8 cellular contexts compared by ENCODE assay signal in genomic region chr21:33894736-33895288, GRCh38. TPM values are rescaled to one million over a fixed set of nuclear protein-coding genes. Genes with fewer than 3 reads are reported as not detected.
DNase-seq lines count a peak whose midpoint lies in the region; ATAC-seq and TF ChIP-seq lines count a peak whose summit lies in the region.

No MANE protein-coding gene starts in this region.

- peak overlapping the region; percentile 22; the same call in 1 of the 2 replicates for H3K4me3 ChIP-seq in LNCaP clone FGC (ENCODE audit: low read depth, low read length)
- no peak overlapping the region for H3K4me3 ChIP-seq in SJSA1
- H3K4me3 ChIP-seq in ovary = peak overlapping the region; percentile 21
- H3K4me3 ChIP-seq in testis = no peak overlapping the region

- intact Hi-C loops in head of caudate nucleus (cut with DNase I) (no loop called here), ovary (cut with DNase I) (loop anchor here (5.0 to 10.0 kb wide), 2 partner anchors 250 to 253 kb away; partner anchors contain the start of genes CRYZL1 (in 4 of the 4) and ITSN1 (in 4 of the 4)), testis (cut with DNase I; ENCODE audit: low total_unique reads) (loop anchor here (5.0 kb wide), 1 partner anchor 253 kb away; the partner anchor contains the start of genes CRYZL1 and ITSN1)

- H3K27ac ChIP-seq in SJSA1 = no peak overlapping the region
- H3K27ac ChIP-seq in ovary = no peak overlapping the region
- peak overlapping the region in 1 of 2 donors; percentile 1 for H3K27ac ChIP-seq in testis

- peaks cover 35% of the 10 kb centered on the region for H3K4me1 ChIP-seq in SJSA1 (replicated peaks)
- peaks cover 5% of the 10 kb centered on the region for H3K4me1 ChIP-seq in ovary (ENCODE audit: insufficient read depth)
- H3K4me1 ChIP-seq in testis = peaks cover 15% of the 10 kb centered on the region

- TF ChIP-seq CTCF in LNCaP clone FGC (IDR thresholded peaks at IDR 0.05; ENCODE audit: control insufficient read depth, extremely low read depth, insufficient read depth) (peak; percentile 94), ovary (IDR thresholded peaks at IDR 0.05) (peak; percentile 38 to 55 (median 53)), testis (IDR thresholded peaks at IDR 0.05) (peak; percentile 61 to 72 (median 67))

- H3K27me3 ChIP-seq in SJSA1 (replicated peaks) = no peaks in the 10 kb centered on the region
- no peaks in the 10 kb centered on the region for H3K27me3 ChIP-seq in ovary
- H3K27me3 ChIP-seq in testis = no peaks in the 10 kb centered on the region

- no peaks in the 10 kb centered on the region for H3K9me3 ChIP-seq in SJSA1 (replicated peaks)
- H3K9me3 ChIP-seq in ovary = no peaks in the 10 kb centered on the region
- no peaks in the 10 kb centered on the region for H3K9me3 ChIP-seq in testis

- no peak for ATAC-seq in GM21360 (IDR thresholded peaks at IDR 0.05; ENCODE audit: unreplicated experiment)

- no peak for TF ChIP-seq EP300 in ovary (IDR thresholded peaks at IDR 0.05)

- H3K36me3 ChIP-seq in SJSA1 (no peaks in the 10 kb centered on the region), ovary (no peaks in the 10 kb centered on the region), testis (ENCODE audit: low read depth, missing control alignments) (no peaks in the 10 kb centered on the region)

- DNase-seq in EH (ENCODE audit: low read depth) (peak; percentile 89), LNCaP clone FGC (ENCODE audit: low read depth) (peak; percentile 47), SJSA1 (ENCODE audit: low read depth in 1 of 2, low spot score in 2 of 2) (peak; percentile 77 to 88), head of caudate nucleus (peak; percentile 65 to 95 (median 84)), ovary (peak; percentile 68 to 81 (median 77)), testis (peak; percentile 89)
- DNase-seq in activated naive CD4-positive, alpha-beta T cell treated with anti-CD3 and anti-CD28 coated beads, Interleukin-2, amount 50 U/mL, for 16 hours = peak; percentile 82

- 1% methylated on average over 20 of the region's 20 CpGs for WGBS in ovary, 3 donors
- WGBS in testis, 2 donors = 0 to 1% methylated on average over 20 of the region's 20 CpGs

- TF ChIP-seq POLR2A in ovary (IDR thresholded peaks at IDR 0.05) (no peak), testis (IDR thresholded peaks at IDR 0.05) (no peak)

RNA-seq across cellular contexts. Expression of gene ATP5PO, which starts 20.8 kb away (rescaled TPM):
- 276 and 326 TPM in 2 replicates for total RNA-seq in SJSA1 (2014; rRNA removed; shearing (Covaris generic))
- total RNA-seq in ovary (100 to 1,000 TPM; 144 to 221 (median 169) TPM), testis (100 to 1,000 TPM; 127 to 136 TPM)
- polyA plus RNA-seq in ovary (100 to 1,000 TPM; 252 to 283 TPM), testis (ENCODE audit: insufficient read depth, low read depth, low replicate concordance) (279 TPM)

Comparison
In these comparisons a context has a peak if more than half of its experiments do, and no peak if none do; other contexts are left out.
1. H3K4me3 ChIP-seq: peak in LNCaP clone FGC (single experiment) and ovary (single experiment); none in SJSA1 (single experiment) and testis (0 of 2).
2. Peak in every context shown above with its lines, with median percentiles within 50 percentile points of each other: DNase-seq and CTCF ChIP-seq.